In the genomic region with DNA sequence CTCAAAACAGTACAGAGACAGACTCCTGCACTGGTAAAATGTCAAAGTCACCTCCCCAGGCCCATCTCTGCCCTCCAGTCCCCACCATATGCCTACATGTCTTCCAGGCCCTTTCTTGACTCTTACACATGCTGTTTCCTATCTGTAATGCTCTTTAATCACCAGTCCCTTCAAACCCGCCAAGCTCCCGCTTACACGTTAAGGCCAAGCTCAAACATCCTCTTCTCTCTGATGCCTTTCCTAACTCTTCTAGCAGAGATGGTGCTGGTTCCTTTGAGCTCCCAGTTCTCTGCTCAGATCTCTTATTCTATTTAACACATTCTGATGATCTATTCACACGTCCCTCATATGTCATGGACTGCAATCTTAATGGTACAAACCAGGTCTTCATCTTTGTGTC, we compare ENCODE assay signal across 24 cellular contexts. TPM values are rescaled to one million over a fixed set of nuclear protein-coding genes. Genes with fewer than 3 reads are reported as not detected.
"Had no signal": no experiment of that assay in that cellular context is flagged by ENCODE, and none has a peak within 500 bp of the region (broad histone marks: within the 10 kb centered on the region; RNA-seq: fewer than 3 reads in every experiment).

No MANE protein-coding gene starts in this region.

- H3K79me2 ChIP-seq: parathyroid adenoma had no signal

- DNase-seq: cerebellar nuclear complex; heart left ventricle; hippocampal formation; left colon; mammary epithelial cell; mucosa of descending colon; natural killer cell; nucleus accumbens; psoas muscle; retina; spleen; stimulated activated CD4-positive, alpha-beta T cell treated with anti-CD3 and anti-CD28 coated beads, Interleukin-15, amount 100 ng/mL, for 24 hours; stimulated activated CD4-positive, alpha-beta T cell treated with anti-CD3 and anti-CD28 coated beads, Interleukin-1b, Interleukin-23, amount 100 ng/mL, for 48 hours; stimulated activated CD4-positive, alpha-beta T cell treated with anti-CD3 and anti-CD28 coated beads, Interleukin-4, amount 100 ng/mL, for 24 hours; stimulated activated naive CD8-positive, alpha-beta T cell treated with anti-CD3 and anti-CD28 coated beads, Interleukin-15, amount 100 ng/mL, for 72 hours; testis had no signal

- H3K9ac ChIP-seq: neural progenitor cell, parathyroid adenoma had no signal

- H3K4me1 ChIP-seq: parathyroid adenoma, psoas muscle, testis had no signal

- H3K4me3 Mint-ChIP-seq: dendritic cell treated with granulocyte-macrophage colony-stimulating factor and Interleukin-4, amounts not matched to agents 40 ng/mL and 50 ng/mL, for 4 days; natural killer cell; neural progenitor cell; stimulated activated memory B cell treated with anti-CD40 and anti-IgM and Interleukin-4, amounts not matched to agents 10 μg/mL and 1 μg/mL and 100 μg/mL, for 72 hours; stimulated activated naive CD8-positive, alpha-beta T cell treated with anti-CD3 and anti-CD28 coated beads, Interleukin-15, amount 100 ng/mL, for 72 hours had no signal

- H3K36me3 Mint-ChIP-seq: natural killer cell; neural progenitor cell; stimulated activated memory B cell treated with anti-CD40 and anti-IgM and Interleukin-4, amounts not matched to agents 10 μg/mL and 1 μg/mL and 100 μg/mL, for 72 hours had no signal

- H3K27me3 ChIP-seq: testis had no signal

- H3K27ac ChIP-seq: heart left ventricle, neural progenitor cell, parathyroid adenoma, psoas muscle, spleen, testis, tibial nerve had no signal

- H3K4me2 ChIP-seq: neural progenitor cell had no signal

- ATAC-seq: heart left ventricle; left colon; mucosa of descending colon; natural killer cell; psoas muscle; sciatic nerve; stimulated activated memory B cell treated with anti-CD40 and anti-IgM and Interleukin-4, amounts not matched to agents 10 μg/mL and 1 μg/mL and 100 μg/mL, for 72 hours; stimulated activated naive CD8-positive, alpha-beta T cell treated with anti-CD3 and anti-CD28 coated beads, Interleukin-15, amount 100 ng/mL, for 72 hours had no signal

- H2AFZ ChIP-seq: neural progenitor cell, parathyroid adenoma had no signal

- H3K36me3 ChIP-seq: heart left ventricle, neural progenitor cell, spleen, tibial nerve had no signal

- H3K9me3 Mint-ChIP-seq: dendritic cell treated with granulocyte-macrophage colony-stimulating factor and Interleukin-4, amounts not matched to agents 40 ng/mL and 50 ng/mL, for 4 days; natural killer cell; neural progenitor cell; stimulated activated memory B cell treated with anti-CD40 and anti-IgM and Interleukin-4, amounts not matched to agents 10 μg/mL and 1 μg/mL and 100 μg/mL, for 72 hours; stimulated activated naive CD8-positive, alpha-beta T cell treated with anti-CD3 and anti-CD28 coated beads, Interleukin-15, amount 100 ng/mL, for 72 hours had no signal

- H3K27ac Mint-ChIP-seq: dendritic cell treated with granulocyte-macrophage colony-stimulating factor and Interleukin-4, amounts not matched to agents 40 ng/mL and 50 ng/mL, for 4 days; natural killer cell; neural progenitor cell; stimulated activated memory B cell treated with anti-CD40 and anti-IgM and Interleukin-4, amounts not matched to agents 10 μg/mL and 1 μg/mL and 100 μg/mL, for 72 hours; stimulated activated naive CD8-positive, alpha-beta T cell treated with anti-CD3 and anti-CD28 coated beads, Interleukin-15, amount 100 ng/mL, for 72 hours had no signal

- H3K4me3 ChIP-seq: heart left ventricle, mucosa of descending colon, neural progenitor cell, psoas muscle, spleen, testis, tibial nerve had no signal

- FAIRE-seq: colon, frontal cortex had no signal

- H3K9me3 ChIP-seq: heart left ventricle, mucosa of descending colon, psoas muscle, spleen, testis, tibial nerve had no signal

RNA-seq across cellular contexts. Expression of gene EVA1A, which starts 5.0 kb away (rescaled TPM):
- total RNA-seq: natural killer cell had no signal
